18 cellular contexts compared by ENCODE assay signal in genomic region chr6:100230115-100230975, GRCh38.
DNase-seq lines count a peak whose midpoint lies in the region; ATAC-seq, FAIRE-seq and TF ChIP-seq lines count a peak whose summit lies in the region.
"Had no signal": no experiment of that assay in that cellular context is flagged by ENCODE, and none has a peak within 500 bp of the region (broad histone marks: within the 10 kb centered on the region; RNA-seq: fewer than 3 reads in every experiment).

No MANE protein-coding gene starts in this region.

- H3K27ac Mint-ChIP-seq in osteocyte (ENCODE audit: unreplicated experiment): peak overlapping the region; percentile 38
- H3K27ac Mint-ChIP-seq: activated CD4-positive, alpha-beta T cell treated with anti-CD3 and anti-CD28 coated beads, Interleukin-2, amount 10 ng/mL, durations not matched to agents 7 days and 5 days; CD14-positive monocyte; effector memory CD8-positive, alpha-beta T cell; naive thymus-derived CD4-positive, alpha-beta T cell had no signal

- peak; percentile 68 for FAIRE-seq in bronchial epithelial cell (lab: Jason Lieb, UNC)
- FAIRE-seq: GM12878 had no signal

- H3K9ac ChIP-seq in Loucy (ENCODE audit: low read depth, low read length, poor library complexity, severe bottlenecking): no peak overlapping the region

- DNase-seq in ELF-1 (ENCODE audit: low read depth, low spot score) (peak; percentile 23), bronchial epithelial cell (ENCODE audit: low read depth) (no peak), osteocyte (ENCODE audit: extremely low spot score, unreplicated experiment) (no peak), Ammon's horn (ENCODE audit: low spot score) (no peak), NCI-H2196 (lab: John Stamatoyannopoulos, UW; ENCODE audit: unreplicated experiment) (no peak)
- DNase-seq: activated CD4-positive, alpha-beta T cell treated with anti-CD3 and anti-CD28 coated beads, Interleukin-2, amount 10 ng/mL, durations not matched to agents 7 days and 5 days; adrenal gland; effector memory CD8-positive, alpha-beta T cell; H7; left ventricle myocardium inferior; naive thymus-derived CD4-positive, alpha-beta T cell; stimulated activated CD4-positive, alpha-beta T cell treated with anti-CD3 and anti-CD28 coated beads, Interleukin-2, amount 100 ng/mL, for 24 hours had no signal

- no peaks in the 10 kb centered on the region for H3K9me2 ChIP-seq in Loucy (replicated peaks; ENCODE audit: low read depth, low read length)

- no peak overlapping the region for H3K4me3 Mint-ChIP-seq in osteocyte (ENCODE audit: unreplicated experiment)
- H3K4me3 Mint-ChIP-seq: activated CD4-positive, alpha-beta T cell treated with anti-CD3 and anti-CD28 coated beads, Interleukin-2, amount 10 ng/mL, durations not matched to agents 7 days and 5 days had no signal

- H3K4me2 ChIP-seq in Loucy (ENCODE audit: low read depth, low read length, poor library complexity, severe bottlenecking): no peak overlapping the region

- no peaks in the 10 kb centered on the region for H3F3A ChIP-seq in Loucy (ENCODE audit: low read depth)

- H3K27me3 ChIP-seq in Loucy (ENCODE audit: insufficient read depth, low read length, poor library complexity, severe bottlenecking) (no peaks in the 10 kb centered on the region), bronchial epithelial cell (ENCODE audit: control insufficient read depth, insufficient read depth, low read length) (no peaks in the 10 kb centered on the region)
- H3K27me3 ChIP-seq: adrenal gland, MG63, right atrium auricular region had no signal

- peaks cover 23% of the 10 kb centered on the region for H3K4me1 ChIP-seq in Loucy (ENCODE audit: insufficient read depth, low read length, poor library complexity, severe bottlenecking)

- no peaks in the 10 kb centered on the region for H3K79me2 ChIP-seq in Loucy (ENCODE audit: insufficient read depth, low read length)

- H4K20me1 ChIP-seq in Loucy (ENCODE audit: insufficient read depth, low read length, poor library complexity, severe bottlenecking): no peaks in the 10 kb centered on the region

- H3K4me1 Mint-ChIP-seq in osteocyte (ENCODE audit: unreplicated experiment): peaks cover 48% of the 10 kb centered on the region

- H3K36me3 ChIP-seq in Loucy (ENCODE audit: insufficient read depth, low read length) (no peaks in the 10 kb centered on the region), bronchial epithelial cell (ENCODE audit: control insufficient read depth, insufficient read depth, low read length) (no peaks in the 10 kb centered on the region)
- H3K36me3 ChIP-seq: adrenal gland, left ventricle myocardium inferior, MG63, right atrium auricular region had no signal

- TF ChIP-seq CTCF in Loucy (conservative IDR thresholded peaks at IDR 0.05; ENCODE audit: low read length) (no peak), bronchial epithelial cell (IDR thresholded peaks at IDR 0.05; ENCODE audit: insufficient read depth, low read length, severe bottlenecking) (no peak), osteocyte (IDR thresholded peaks at IDR 0.05) (no peak)

- no peaks in the 10 kb centered on the region for H3K27me3 Mint-ChIP-seq in osteocyte (ENCODE audit: unreplicated experiment)
- H3K27me3 Mint-ChIP-seq: effector memory CD8-positive, alpha-beta T cell had no signal

- H3K36me3 Mint-ChIP-seq in osteocyte (ENCODE audit: unreplicated experiment): no peaks in the 10 kb centered on the region
- H3K36me3 Mint-ChIP-seq: naive thymus-derived CD4-positive, alpha-beta T cell had no signal

- ATAC-seq in GM21717 (IDR thresholded peaks at IDR 0.05; ENCODE audit: unreplicated experiment): no peak
- ATAC-seq: effector memory CD8-positive, alpha-beta T cell; GM12878; naive thymus-derived CD4-positive, alpha-beta T cell had no signal

- no peaks in the 10 kb centered on the region for H3K9me3 Mint-ChIP-seq in osteocyte (ENCODE audit: unreplicated experiment)
- H3K9me3 Mint-ChIP-seq: activated CD4-positive, alpha-beta T cell treated with anti-CD3 and anti-CD28 coated beads, Interleukin-2, amount 10 ng/mL, durations not matched to agents 7 days and 5 days; effector memory CD8-positive, alpha-beta T cell had no signal

- 0 out of 2 replicates have a peak overlapping the region, but pooled peaks have one; percentile 44 for H2AFZ ChIP-seq in Loucy (ENCODE audit: low read length)

- H3K9me3 ChIP-seq in Loucy (ENCODE audit: insufficient read depth, low read depth, low read length): no peaks in the 10 kb centered on the region
- H3K9me3 ChIP-seq: adrenal gland, left ventricle myocardium inferior, MG63, right atrium auricular region had no signal

- H3K4me3 ChIP-seq in Loucy (ENCODE audit: low read length, poor library complexity, severe bottlenecking): no peak overlapping the region
- no peak overlapping the region for H3K4me3 ChIP-seq in bronchial epithelial cell (ENCODE audit: low read depth, low read length)
- H3K4me3 ChIP-seq: adrenal gland, GM12878, left ventricle myocardium inferior, MG63, right atrium auricular region had no signal
